ENCODE assay signal across 32 cellular contexts in the genomic region with DNA sequence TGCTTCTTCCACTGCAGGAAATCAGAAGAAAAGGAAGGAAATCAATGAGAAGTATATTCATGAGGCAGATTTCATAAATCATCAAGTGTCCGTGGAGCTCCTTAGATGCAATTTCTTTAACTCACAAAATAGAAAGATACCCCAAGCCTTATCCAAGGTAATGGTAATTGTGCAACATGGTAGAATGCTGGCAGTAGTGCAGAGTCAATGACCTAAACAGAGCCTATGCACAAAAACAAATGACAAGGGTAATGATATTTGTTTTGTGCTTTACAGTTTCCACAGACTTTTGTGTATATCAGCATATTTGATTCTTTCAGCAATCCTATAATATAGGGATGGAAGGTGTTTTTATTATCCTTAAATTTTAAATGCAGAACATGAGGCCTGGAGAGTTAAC.
"Had no signal": no experiment of that assay in that cellular context is flagged by ENCODE, and none has a peak within 500 bp of the region (broad histone marks: within the 10 kb centered on the region; RNA-seq: fewer than 3 reads in every experiment).

No MANE protein-coding gene starts in this region.

- H3K9me3 Mint-ChIP-seq: activated CD4-positive, alpha-beta memory T cell treated with anti-CD3 and anti-CD28 coated beads, Interleukin-2, amount 10 ng/mL, durations not matched to agents 7 days and 5 days; activated CD4-positive, alpha-beta T cell treated with anti-CD3 and anti-CD28 coated beads, Interleukin-2, amount 10 ng/mL, durations not matched to agents 7 days and 5 days; activated T-cell treated with anti-CD3 and anti-CD28 coated beads, Interleukin-2, amount 50 U/mL, for 24 hours; activated T-helper 17 cell treated with anti-CD3 and anti-CD28 coated beads, Interleukin-2, amount 50 U/mL, for 72 hours; effector memory CD8-positive, alpha-beta T cell had no signal

- H3K36me3 ChIP-seq: brain microvascular endothelial cell, esophagus muscularis mucosa, gastrocnemius medialis had no signal

- H3K27ac ChIP-seq: brain microvascular endothelial cell, esophagus muscularis mucosa, foreskin keratinocyte had no signal

- H3K4me3 ChIP-seq: esophagus muscularis mucosa, gastrocnemius medialis had no signal

- H3K9me3 ChIP-seq: esophagus muscularis mucosa, gastrocnemius medialis had no signal

- ATAC-seq: activated CD4-positive, alpha-beta T cell treated with anti-CD3 and anti-CD28 coated beads for 36 hours; activated T-helper 17 cell treated with anti-CD3 and anti-CD28 coated beads, Interleukin-2, amount 50 U/mL, for 72 hours; effector memory CD8-positive, alpha-beta T cell; foreskin keratinocyte; gastrocnemius medialis had no signal

- H3K27ac Mint-ChIP-seq: activated CD4-positive, alpha-beta memory T cell treated with anti-CD3 and anti-CD28 coated beads, Interleukin-2, amount 10 ng/mL, durations not matched to agents 7 days and 5 days; activated CD4-positive, alpha-beta T cell treated with anti-CD3 and anti-CD28 coated beads for 36 hours; activated CD4-positive, alpha-beta T cell treated with anti-CD3 and anti-CD28 coated beads, Interleukin-2, amount 10 ng/mL, durations not matched to agents 7 days and 5 days; activated naive CD8-positive, alpha-beta T cell; activated T-cell treated with anti-CD3 and anti-CD28 coated beads, Interleukin-2, amount 50 U/mL, for 24 hours; activated T-helper 17 cell treated with anti-CD3 and anti-CD28 coated beads, Interleukin-2, amount 50 U/mL, for 72 hours; effector memory CD8-positive, alpha-beta T cell had no signal

- H3K4me1 ChIP-seq: foreskin keratinocyte had no signal

- DNase-seq: activated CD4-positive, alpha-beta memory T cell treated with anti-CD3 and anti-CD28 coated beads, Interleukin-2, amount 10 ng/mL, durations not matched to agents 7 days and 5 days; activated CD4-positive, alpha-beta T cell treated with anti-CD3 and anti-CD28 coated beads for 36 hours; activated CD4-positive, alpha-beta T cell treated with anti-CD3 and anti-CD28 coated beads, Interleukin-2, amount 10 ng/mL, durations not matched to agents 7 days and 5 days; activated CD4-positive, alpha-beta T cell treated with anti-CD3 and anti-CD28 coated beads, Interleukin-2, amount 50 U/mL, for 4 hours; activated CD4-positive, CD25-positive, alpha-beta regulatory T cell; activated CD4-positive, CD25-positive, alpha-beta regulatory T cell treated with anti-CD3 and anti-CD28 coated beads, Interleukin-2, amount 50 U/mL, for 72 hours; activated CD8-positive, alpha-beta memory T cell treated with anti-CD3 and anti-CD28 coated beads, Interleukin-2, amount 50 U/mL, for 48 hours; activated effector memory CD4-positive, alpha-beta T cell treated with Interleukin-2 at 50 U/mL for 16 hours; activated gamma-delta T cell treated with Interleukin-2 at 50 U/mL for 16 hours; activated naive CD4-positive, alpha-beta T cell treated with anti-CD3 and anti-CD28 coated beads, Interleukin-2, amount 50 U/mL, for 16 hours; activated naive CD4-positive, alpha-beta T cell treated with Interleukin-2 at 50 U/mL for 16 hours; activated T-cell treated with anti-CD3 and anti-CD28 coated beads for 4 hours; activated T-cell treated with anti-CD3 and anti-CD28 coated beads, Interleukin-2, amount 50 U/mL, for 24 hours; amniotic stem cell; anterior cingulate cortex; brain microvascular endothelial cell; caudate nucleus; cortex of kidney; dermis blood vessel endothelial cell; effector CD4-positive, alpha-beta T cell; effector memory CD8-positive, alpha-beta T cell; erythroblast; foreskin keratinocyte; gastrocnemius medialis; glutamatergic neuron; T-helper 2 cell had no signal

- H3K27me3 ChIP-seq: brain microvascular endothelial cell, esophagus muscularis mucosa, foreskin keratinocyte, gastrocnemius medialis had no signal

- H3K4me3 Mint-ChIP-seq: activated CD4-positive, alpha-beta memory T cell treated with anti-CD3 and anti-CD28 coated beads, Interleukin-2, amount 10 ng/mL, durations not matched to agents 7 days and 5 days; activated CD4-positive, alpha-beta T cell treated with anti-CD3 and anti-CD28 coated beads for 36 hours; activated CD4-positive, alpha-beta T cell treated with anti-CD3 and anti-CD28 coated beads, Interleukin-2, amount 10 ng/mL, durations not matched to agents 7 days and 5 days; activated naive CD8-positive, alpha-beta T cell; activated T-cell treated with anti-CD3 and anti-CD28 coated beads, Interleukin-2, amount 50 U/mL, for 24 hours; activated T-helper 17 cell treated with anti-CD3 and anti-CD28 coated beads, Interleukin-2, amount 50 U/mL, for 72 hours; effector memory CD8-positive, alpha-beta T cell had no signal

- H3K36me3 Mint-ChIP-seq: activated naive CD8-positive, alpha-beta T cell had no signal

- FAIRE-seq: astrocyte, bronchial epithelial cell, colon had no signal
